ENCODE assay signal across 8 cellular contexts in the genomic region with DNA sequence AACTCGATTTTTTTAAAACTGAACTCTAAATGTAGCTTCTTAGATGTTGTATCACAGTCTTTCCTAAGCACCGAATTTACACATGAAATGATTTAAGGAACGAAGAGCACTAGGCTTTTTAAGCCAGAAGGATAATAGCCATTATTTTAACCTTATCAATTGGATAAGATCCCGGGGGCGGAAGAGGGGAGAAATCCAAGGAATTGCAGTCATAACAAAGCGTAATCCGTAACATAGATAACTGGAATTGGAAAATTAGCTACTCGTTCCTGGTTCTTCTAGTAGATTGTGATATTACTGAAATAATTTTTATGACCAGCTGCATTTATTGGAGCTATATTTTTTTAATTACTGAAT. TPM values are rescaled to one million over a fixed set of nuclear protein-coding genes. Genes with fewer than 3 reads are reported as not detected.
DNase-seq lines count a peak whose midpoint lies in the region; ATAC-seq, FAIRE-seq and TF ChIP-seq lines count a peak whose summit lies in the region.

No MANE protein-coding gene starts in this region.

- intact Hi-C loops in kidney (cut with DNase I), result no loop called here
- intact Hi-C loops in testis (cut with DNase I; ENCODE audit: low total_unique reads), result no loop called here

- peaks cover 2 to 4% of the 10 kb centered on the region in 2 donors for H3K4me1 ChIP-seq in kidney (ENCODE audit: control insufficient read depth in 1 of 2, insufficient read depth in 1 of 2, low read depth in 1 of 2, low read length in 2 of 2)
- H3K4me1 ChIP-seq in testis, result peaks cover 15% of the 10 kb centered on the region

- H3K27ac ChIP-seq in kidney (ENCODE audit: low read depth in 2 of 2, low read length in 2 of 2) (peak overlapping the region; percentile 93 to 98), testis (peak overlapping the region; percentile 100)

- no peak for DNase-seq in T-helper 2 cell treated with Interferon-gamma antibody and Interleukin-4, amounts not matched to agents 5 μg/mL and 100 μg/mL, for 36 hours (ENCODE audit: low spot score)
- DNase-seq in T-helper 2 cell (no peak), kidney (no peak), testis (no peak), GM12891 (ENCODE audit: insufficient read length, low spot score) (no peak), HK-2 (ENCODE audit: unreplicated experiment) (no peak)

- H3K36me3 ChIP-seq in kidney (ENCODE audit: control insufficient read depth in 1 of 2, insufficient read depth in 2 of 2, low read length in 2 of 2), result no peaks in the 10 kb centered on the region
- H3K36me3 ChIP-seq in testis (ENCODE audit: low read depth, missing control alignments), result no peaks in the 10 kb centered on the region

- peak overlapping the region; percentile 82 for H3K4me3 ChIP-seq in kidney (ENCODE audit: low read length in 2 of 2)
- peak overlapping the region; percentile 95 to 96 for H3K4me3 ChIP-seq in testis

- H3K27ac Mint-ChIP-seq in T-helper 2 cell treated with Interferon-gamma antibody and Interleukin-4, amounts not matched to agents 5 μg/mL and 100 μg/mL, for 36 hours, result no peak overlapping the region
- peak overlapping the region; percentile 70 for H3K27ac Mint-ChIP-seq in activated naive CD8-positive, alpha-beta T cell

- H3K4me1 Mint-ChIP-seq in T-helper 2 cell treated with Interferon-gamma antibody and Interleukin-4, amounts not matched to agents 5 μg/mL and 100 μg/mL, for 36 hours (ENCODE audit: low read depth), result peaks cover 17% of the 10 kb centered on the region
- peaks cover 34% of the 10 kb centered on the region for H3K4me1 Mint-ChIP-seq in activated naive CD8-positive, alpha-beta T cell (ENCODE audit: low read depth)

- TF ChIP-seq CTCF in kidney (IDR thresholded peaks at IDR 0.05; ENCODE audit: borderline replicate concordance, extremely low read depth, insufficient read depth) (no peak), testis (IDR thresholded peaks at IDR 0.05) (no peak)

- H3K27me3 Mint-ChIP-seq in T-helper 2 cell treated with Interferon-gamma antibody and Interleukin-4, amounts not matched to agents 5 μg/mL and 100 μg/mL, for 36 hours (ENCODE audit: low read depth), result peaks cover 45% of the 10 kb centered on the region
- H3K27me3 Mint-ChIP-seq in activated naive CD8-positive, alpha-beta T cell, result no peaks in the 10 kb centered on the region

- H3K4me3 Mint-ChIP-seq in T-helper 2 cell treated with Interferon-gamma antibody and Interleukin-4, amounts not matched to agents 5 μg/mL and 100 μg/mL, for 36 hours, result peak overlapping the region; percentile 86
- peak overlapping the region; percentile 88 for H3K4me3 Mint-ChIP-seq in activated naive CD8-positive, alpha-beta T cell

- no peak for TF ChIP-seq POLR2A in testis (IDR thresholded peaks at IDR 0.05)
- TF ChIP-seq POLR2A in GM12891 (IDR thresholded peaks at IDR 0.05; ENCODE audit: low read depth, low read length), result no peak

- peak overlapping the region; percentile 92 to 94 for H3K9ac ChIP-seq in kidney (ENCODE audit: low read length in 2 of 2)

- H3K27me3 ChIP-seq in testis, result no peaks in the 10 kb centered on the region

- H3K9me3 ChIP-seq in kidney (ENCODE audit: control insufficient read depth in 1 of 2, low read length in 2 of 2) (no peaks in the 10 kb centered on the region), testis (no peaks in the 10 kb centered on the region)

- no peak for ATAC-seq in GM19328 (IDR thresholded peaks at IDR 0.05; ENCODE audit: unreplicated experiment)

- no peaks in the 10 kb centered on the region for H3K9me3 Mint-ChIP-seq in T-helper 2 cell treated with Interferon-gamma antibody and Interleukin-4, amounts not matched to agents 5 μg/mL and 100 μg/mL, for 36 hours
- H3K9me3 Mint-ChIP-seq in activated naive CD8-positive, alpha-beta T cell (ENCODE audit: low read depth), result no peaks in the 10 kb centered on the region

- FAIRE-seq in kidney (lab: Jason Lieb, UNC) (no peak), GM12891 (lab: Jason Lieb, UNC) (no peak)

- H3K36me3 Mint-ChIP-seq in T-helper 2 cell treated with Interferon-gamma antibody and Interleukin-4, amounts not matched to agents 5 μg/mL and 100 μg/mL, for 36 hours (ENCODE audit: low read depth), result no peaks in the 10 kb centered on the region
- no peaks in the 10 kb centered on the region for H3K36me3 Mint-ChIP-seq in activated naive CD8-positive, alpha-beta T cell

- WGBS in testis, 2 donors, result 2 to 3% methylated on average over 8 of the region's 8 CpGs

TF ChIP-seq in GM12891, 5 proteins besides CTCF, POLR2A, EP300 and RAD21:
- TF ChIP-seq TAF1 (IDR thresholded peaks at IDR 0.05; ENCODE audit: low read depth, low read length), result no peak
- TF ChIP-seq POLR2AphosphoS5 (IDR thresholded peaks at IDR 0.05; ENCODE audit: low read depth, low read length), result no peak
- no peak for TF ChIP-seq SPI1 (IDR thresholded peaks at IDR 0.05; ENCODE audit: low read depth, low read length)
- no peak for TF ChIP-seq PAX5 (IDR thresholded peaks at IDR 0.05; ENCODE audit: insufficient read depth, low read length, severe bottlenecking)
- TF ChIP-seq POU2F2 (IDR thresholded peaks at IDR 0.05; ENCODE audit: low read depth, low read length), result no peak
TF ChIP-seq in GM12891: peak in this region for 0.

RNA-seq across cellular contexts. Expression of gene KANSL1L, which starts 1.0 kb away (rescaled TPM):
- total RNA-seq in kidney, result 65.4 TPM
- 11.6 TPM for polyA plus RNA-seq in kidney (ENCODE audit: insufficient read depth, low read depth, low replicate concordance)
- 10 to 100 TPM; 53.0 to 80.4 TPM for total RNA-seq in testis
- polyA plus RNA-seq in testis (ENCODE audit: insufficient read depth, low read depth, low replicate concordance), result 39.7 TPM
- polyA plus RNA-seq in GM12891 (2012; ENCODE audit: low read depth, missing spikeins), result 1.8 TPM

RNA-seq across cellular contexts. Expression of gene ACADL, which starts 53.0 kb away (rescaled TPM):
- total RNA-seq in kidney (21.1 TPM), testis (10 to 100 TPM; 18.1 to 18.5 TPM)
- polyA plus RNA-seq in kidney (ENCODE audit: insufficient read depth, low read depth, low replicate concordance) (15.7 TPM), testis (ENCODE audit: insufficient read depth, low read depth, low replicate concordance) (4.5 TPM)
- polyA plus RNA-seq in GM12891 (2012; ENCODE audit: low read depth, missing spikeins), result not detected
